ENCODE assay signal across 19 cellular contexts in the genomic region with DNA sequence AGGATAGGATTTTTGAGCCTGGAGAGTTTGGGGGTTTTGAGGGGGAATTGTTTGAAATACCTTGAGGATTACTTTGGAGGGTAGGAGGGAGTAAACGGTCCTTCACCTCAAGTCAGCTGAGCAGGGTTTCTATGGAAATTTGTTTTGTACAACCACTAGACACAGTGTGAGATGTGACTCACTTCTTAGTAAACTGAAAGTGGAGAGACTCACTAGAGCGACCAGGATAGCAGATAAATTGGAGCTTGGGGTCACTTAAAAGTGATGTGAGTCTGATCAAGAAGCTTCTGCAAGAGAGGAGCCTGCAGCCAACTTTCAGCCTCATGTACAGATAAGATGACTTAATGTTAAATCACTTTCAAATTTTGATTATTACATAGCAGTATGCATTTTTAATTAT.
DNase-seq lines count a peak whose midpoint lies in the region; TF ChIP-seq lines count a peak whose summit lies in the region.
"Had no signal": no experiment of that assay in that cellular context is flagged by ENCODE, and none has a peak within 500 bp of the region (broad histone marks: within the 10 kb centered on the region; RNA-seq: fewer than 3 reads in every experiment).

No MANE protein-coding gene starts in this region.

- no peak for TF ChIP-seq CTCF in astrocyte of the spinal cord (IDR thresholded peaks at IDR 0.05; ENCODE audit: low read depth, low read length)

- H3K4me2 ChIP-seq in mesenchymal stem cell (ENCODE audit: low read length, poor library complexity, severe bottlenecking) = no peak overlapping the region

- DNase-seq in DMS53 (lab: John Stamatoyannopoulos, UW) (peak; percentile 77), NCI-H226 (peak; percentile 39), astrocyte of the spinal cord (ENCODE audit: low read depth, low spot score) (peak; percentile 59), mesenchymal stem cell (peak; percentile 40), posterior cingulate gyrus (no peak), NCI-H774 (lab: John Stamatoyannopoulos, UW) (no peak), D341Med (ENCODE audit: low spot score) (no peak)
- DNase-seq in activated CD8-positive, alpha-beta memory T cell treated with anti-CD3 and anti-CD28 coated beads, Interleukin-2, amount 50 U/mL, for 4 hours = no peak
- DNase-seq: activated CD4-positive, alpha-beta memory T cell treated with anti-CD3 and anti-CD28 coated beads, Interleukin-2, amount 10 ng/mL, durations not matched to agents 7 days and 5 days; activated naive CD8-positive, alpha-beta T cell treated with anti-CD3 and anti-CD28 coated beads for 36 hours; activated T-cell treated with anti-CD3 and anti-CD28 coated beads, Interleukin-2, amount 50 U/mL, for 72 hours; effector memory CD8-positive, alpha-beta T cell; left colon; MM.1S; NCI-H1694; NCI-H510A treated with DMSO at 0.1 percent for 48 hours; stimulated activated CD4-positive, alpha-beta T cell treated with anti-CD3 and anti-CD28 coated beads, Interleukin-2, amount 100 ng/mL, for 48 hours had no signal

- H3K4me3 ChIP-seq in astrocyte of the spinal cord (ENCODE audit: low read depth, low read length) (no peak overlapping the region), mesenchymal stem cell (ENCODE audit: insufficient read depth in 1 of 2, low read depth in 1 of 2, low read length in 2 of 2) (no peak overlapping the region)
- H3K4me3 ChIP-seq: HAP-1, vagina had no signal

- H3K79me1 ChIP-seq in mesenchymal stem cell (replicated peaks; ENCODE audit: low read length, poor library complexity, severe bottlenecking) = no peaks in the 10 kb centered on the region

- H2BK15ac ChIP-seq in mesenchymal stem cell (ENCODE audit: low read depth, poor library complexity, severe bottlenecking) = no peak overlapping the region

- H3K14ac ChIP-seq in mesenchymal stem cell (ENCODE audit: low read length in 2 of 2) = no peak overlapping the region

- no peak overlapping the region for H3K9ac ChIP-seq in mesenchymal stem cell (ENCODE audit: low read length)

- no peaks in the 10 kb centered on the region for H3K9me3 ChIP-seq in mesenchymal stem cell (ENCODE audit: control insufficient read depth, low read length)
- H3K9me3 ChIP-seq: HAP-1, vagina had no signal

- H4K91ac ChIP-seq in mesenchymal stem cell (ENCODE audit: low read length) = no peak overlapping the region

- H2BK5ac ChIP-seq in mesenchymal stem cell (ENCODE audit: low read depth, low read length, poor library complexity, severe bottlenecking) = no peak overlapping the region

- no peaks in the 10 kb centered on the region for H3K36me3 ChIP-seq in mesenchymal stem cell (ENCODE audit: control insufficient read depth in 1 of 2, insufficient read depth in 2 of 2, low read depth in 1 of 2, low read length in 2 of 2)
- H3K36me3 ChIP-seq: HAP-1, vagina had no signal

- H2AFZ ChIP-seq in mesenchymal stem cell (ENCODE audit: low read depth, low read length) = no peak overlapping the region

- H3K4me1 ChIP-seq in mesenchymal stem cell (ENCODE audit: control insufficient read depth, insufficient read depth, low read depth, low read length) = no peaks in the 10 kb centered on the region
- H3K4me1 ChIP-seq: vagina had no signal

- no peak overlapping the region for H3K23ac ChIP-seq in mesenchymal stem cell (ENCODE audit: low read length in 2 of 2)

- H2AK5ac ChIP-seq in mesenchymal stem cell (ENCODE audit: low read length, severe bottlenecking) = no peak overlapping the region

- H4K8ac ChIP-seq in mesenchymal stem cell (ENCODE audit: low read length) = no peak overlapping the region

- no peak overlapping the region for H2BK12ac ChIP-seq in mesenchymal stem cell (ENCODE audit: low read length in 2 of 2)

- 62% methylated on average over 2 of the region's 2 CpGs for WGBS in mesenchymal stem cell

- no peaks in the 10 kb centered on the region for H3K27me3 ChIP-seq in mesenchymal stem cell (ENCODE audit: control insufficient read depth in 1 of 2, insufficient read depth in 1 of 2, low read length in 2 of 2)
- H3K27me3 ChIP-seq: vagina had no signal

- intact Hi-C loops in posterior cingulate gyrus (cut with DNase I) = no loop called here

- in situ Hi-C loops in astrocyte of the spinal cord (cut with HindIII; ENCODE audit: low sequenced_read_pairs) = no loop called here

- H2BK120ac ChIP-seq in mesenchymal stem cell (ENCODE audit: low read depth, low read length) = no peak overlapping the region

- H3K18ac ChIP-seq in mesenchymal stem cell (ENCODE audit: low read depth in 1 of 2, low read length in 2 of 2) = no peak overlapping the region

- no peak overlapping the region for H3K4ac ChIP-seq in mesenchymal stem cell (ENCODE audit: low read depth in 1 of 2, low read length in 2 of 2)

- no peak overlapping the region for H3K27ac ChIP-seq in mesenchymal stem cell (ENCODE audit: low read length, poor library complexity, severe bottlenecking)
- H3K27ac ChIP-seq: vagina had no signal

Comparison
In these comparisons a context has a peak if more than half of its experiments do, and no peak if none do; other contexts are left out.
1. DNase-seq: peak in DMS53 (single experiment), NCI-H226 (single experiment), astrocyte of the spinal cord (single experiment) and mesenchymal stem cell (single experiment); none in activated CD8-positive, alpha-beta memory T cell treated with anti-CD3 and anti-CD28 coated beads, Interleukin-2, amount 50 U/mL, for 4 hours (single experiment), posterior cingulate gyrus (0 of 10), NCI-H774 (single experiment) and D341Med (single experiment).